1 cellular context compared by ENCODE assay signal in the genomic region with DNA sequence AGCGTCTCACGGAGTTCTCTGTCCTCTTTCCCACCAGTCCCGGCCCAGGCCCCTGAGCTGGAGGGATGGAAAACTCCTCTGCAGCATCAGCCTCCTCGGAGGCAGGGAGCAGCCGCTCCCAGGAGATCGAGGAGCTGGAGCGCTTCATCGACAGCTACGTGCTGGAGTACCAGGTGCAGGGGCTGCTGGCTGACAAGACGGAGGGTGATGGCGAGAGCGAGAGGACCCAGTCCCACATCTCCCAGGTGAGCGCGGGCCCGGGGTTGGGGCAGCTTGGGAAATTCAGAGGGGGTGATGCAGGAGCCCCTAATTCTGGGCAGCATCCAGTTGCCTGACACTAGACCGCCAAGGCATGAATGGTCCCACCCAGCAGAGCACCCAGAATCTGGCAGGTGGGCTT.
TF ChIP-seq lines count a peak whose summit lies in the region.

No MANE protein-coding gene starts in this region.

TF ChIP-seq in H1, 55 proteins besides CTCF, POLR2A, EP300 and RAD21:
- no peak for TF ChIP-seq SRF (IDR thresholded peaks at IDR 0.05; ENCODE audit: low read depth, low read length)
- TF ChIP-seq CEBPB (IDR thresholded peaks at IDR 0.05; ENCODE audit: low read depth, low read length): no peak
- no peak for TF ChIP-seq KDM1A (IDR thresholded peaks at IDR 0.05; ENCODE audit: borderline replicate concordance, low read length)
- no peak for TF ChIP-seq SIX5 (IDR thresholded peaks at IDR 0.05; ENCODE audit: low read depth, low read length)
- no peak for TF ChIP-seq FOSL1 (IDR thresholded peaks at IDR 0.05; ENCODE audit: insufficient read depth, low read depth, low read length)
- no peak for TF ChIP-seq HDAC6 (IDR thresholded peaks at IDR 0.05; ENCODE audit: low read depth, low read length)
- no peak for TF ChIP-seq ASH2L (IDR thresholded peaks at IDR 0.05; ENCODE audit: low read length)
- no peak for TF ChIP-seq TAF7 (optimal IDR thresholded peaks at IDR 0.05; ENCODE audit: borderline replicate concordance, low read depth, low read length)
- no peak for TF ChIP-seq HDAC2 (IDR thresholded peaks at IDR 0.05; ENCODE audit: borderline replicate concordance in 1 of 2, low read depth in 2 of 2, low read length in 2 of 2)
- TF ChIP-seq CBX5 (IDR thresholded peaks at IDR 0.05; ENCODE audit: low read depth, low read length): no peak
- TF ChIP-seq EZH2 (IDR thresholded peaks at IDR 0.05; ENCODE audit: low read depth, low read length, severe bottlenecking): no peak
- no peak for TF ChIP-seq TBP (IDR thresholded peaks at IDR 0.05; ENCODE audit: low read depth, low read length)
- TF ChIP-seq MAFK (IDR thresholded peaks at IDR 0.05; ENCODE audit: low read depth, low read length): no peak
- TF ChIP-seq, protein P1, sequence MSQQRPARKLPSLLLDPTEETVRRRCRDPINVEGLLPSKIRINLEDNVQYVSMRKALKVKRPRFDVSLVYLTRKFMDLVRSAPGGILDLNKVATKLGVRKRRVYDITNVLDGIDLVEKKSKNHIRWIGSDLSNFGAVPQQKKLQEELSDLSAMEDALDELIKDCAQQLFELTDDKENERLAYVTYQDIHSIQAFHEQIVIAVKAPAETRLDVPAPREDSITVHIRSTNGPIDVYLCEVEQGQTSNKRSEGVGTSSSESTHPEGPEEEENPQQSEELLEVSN (IDR thresholded peaks at IDR 0.05): no peak
- no peak for TF ChIP-seq POU5F1 (IDR thresholded peaks at IDR 0.05; ENCODE audit: low read depth, low read length)
- no peak for TF ChIP-seq BACH1 (IDR thresholded peaks at IDR 0.05; ENCODE audit: low read length)
